Comparison of ENCODE assay signal across 2 cellular contexts in genomic region chr14:89207925-89208328, GRCh38.
TF ChIP-seq lines count a peak whose summit lies in the region.

No MANE protein-coding gene starts in this region.

TF ChIP-seq in SK-N-SH, 30 proteins besides CTCF, POLR2A, EP300 and RAD21 (continued from another document):
- TF ChIP-seq EZH2phosphoT487 (IDR thresholded peaks at IDR 0.05; ENCODE audit: borderline replicate concordance, low read depth) = no peak
- no peak for TF ChIP-seq TCF12 (IDR thresholded peaks at IDR 0.05)
- TF ChIP-seq RCOR1 (IDR thresholded peaks at IDR 0.05; ENCODE audit: low read length) = no peak
- no peak for TF ChIP-seq ELF1 (IDR thresholded peaks at IDR 0.05)
- TF ChIP-seq TEAD4 (IDR thresholded peaks at IDR 0.05; ENCODE audit: borderline replicate concordance, insufficient read depth) = no peak
- TF ChIP-seq RXRA (IDR thresholded peaks at IDR 0.05; ENCODE audit: borderline replicate concordance, low read depth) = no peak

TF ChIP-seq in SK-N-SH treated with all-trans-retinoic acid at 6 μM for 48 hours, 23 proteins besides CTCF, POLR2A, EP300 and RAD21 (continued from another document):
- TF ChIP-seq CSRNP3 (CRISPR knock-in tag; IDR thresholded peaks at IDR 0.05) (no peak), ZNF8 (CRISPR knock-in tag; IDR thresholded peaks at IDR 0.05) (no peak), SNAI2 (CRISPR knock-in tag; IDR thresholded peaks at IDR 0.05) (no peak), ISL1 (CRISPR knock-in tag; IDR thresholded peaks at IDR 0.05) (no peak), CREB5 (CRISPR knock-in tag; IDR thresholded peaks at IDR 0.05; ENCODE audit: low read depth) (no peak), POU6F1 (CRISPR knock-in tag; IDR thresholded peaks at IDR 0.05; ENCODE audit: borderline replicate concordance, low read depth) (no peak), ZNF70 (CRISPR knock-in tag; IDR thresholded peaks at IDR 0.05) (no peak), TOX (CRISPR knock-in tag; IDR thresholded peaks at IDR 0.05; ENCODE audit: borderline replicate concordance) (no peak), ZFP3 (CRISPR knock-in tag; IDR thresholded peaks at IDR 0.05) (no peak), ZFP30 (CRISPR knock-in tag; IDR thresholded peaks at IDR 0.05) (no peak)
